In the genomic region with DNA sequence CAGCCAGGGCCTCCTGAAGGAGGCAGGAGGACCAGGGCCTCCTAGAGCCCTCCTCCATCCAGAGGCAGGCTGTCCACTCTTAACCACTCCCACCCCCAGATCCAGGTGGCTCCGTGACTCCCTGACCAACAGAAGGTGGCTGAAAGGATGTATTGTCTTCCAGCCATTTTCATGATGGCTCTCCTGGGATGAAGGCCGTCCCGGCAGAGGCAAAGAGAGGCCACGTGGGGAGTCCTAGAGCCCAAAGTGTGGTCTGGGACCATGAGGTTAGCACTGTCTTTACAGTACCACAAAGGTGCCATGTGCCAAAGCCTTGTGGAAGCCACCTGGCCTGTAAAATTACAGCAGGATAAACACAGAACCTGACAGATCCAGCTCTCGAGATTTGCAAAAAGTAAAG, we compare ENCODE assay signal across 2 cellular contexts.
TF ChIP-seq lines count a peak whose summit lies in the region.

No MANE protein-coding gene starts in this region.

TF ChIP-seq in GM23338, 12 proteins besides CTCF, POLR2A, EP300 and RAD21 (continues in another document):
- TF ChIP-seq JUNB (IDR thresholded peaks at IDR 0.05; ENCODE audit: unreplicated experiment) (no peak), EZH2 (IDR thresholded peaks at IDR 0.05; ENCODE audit: low read depth, unreplicated experiment) (no peak), POLR2AphosphoS5 (IDR thresholded peaks at IDR 0.05; ENCODE audit: low read depth) (no peak), NANOG (IDR thresholded peaks at IDR 0.05; ENCODE audit: borderline replicate concordance) (no peak), ZNF331 (CRISPR knock-in tag; IDR thresholded peaks at IDR 0.05; ENCODE audit: low read depth) (no peak), STAT1 (IDR thresholded peaks at IDR 0.05; ENCODE audit: unreplicated experiment) (no peak), ZNF114 (CRISPR knock-in tag; IDR thresholded peaks at IDR 0.05) (no peak), CREB1 (CRISPR knock-in tag; IDR thresholded peaks at IDR 0.05; ENCODE audit: low read depth) (no peak), EZH2phosphoT487 (IDR thresholded peaks at IDR 0.05; ENCODE audit: unreplicated experiment) (no peak)
- TF ChIP-seq, protein P1, sequence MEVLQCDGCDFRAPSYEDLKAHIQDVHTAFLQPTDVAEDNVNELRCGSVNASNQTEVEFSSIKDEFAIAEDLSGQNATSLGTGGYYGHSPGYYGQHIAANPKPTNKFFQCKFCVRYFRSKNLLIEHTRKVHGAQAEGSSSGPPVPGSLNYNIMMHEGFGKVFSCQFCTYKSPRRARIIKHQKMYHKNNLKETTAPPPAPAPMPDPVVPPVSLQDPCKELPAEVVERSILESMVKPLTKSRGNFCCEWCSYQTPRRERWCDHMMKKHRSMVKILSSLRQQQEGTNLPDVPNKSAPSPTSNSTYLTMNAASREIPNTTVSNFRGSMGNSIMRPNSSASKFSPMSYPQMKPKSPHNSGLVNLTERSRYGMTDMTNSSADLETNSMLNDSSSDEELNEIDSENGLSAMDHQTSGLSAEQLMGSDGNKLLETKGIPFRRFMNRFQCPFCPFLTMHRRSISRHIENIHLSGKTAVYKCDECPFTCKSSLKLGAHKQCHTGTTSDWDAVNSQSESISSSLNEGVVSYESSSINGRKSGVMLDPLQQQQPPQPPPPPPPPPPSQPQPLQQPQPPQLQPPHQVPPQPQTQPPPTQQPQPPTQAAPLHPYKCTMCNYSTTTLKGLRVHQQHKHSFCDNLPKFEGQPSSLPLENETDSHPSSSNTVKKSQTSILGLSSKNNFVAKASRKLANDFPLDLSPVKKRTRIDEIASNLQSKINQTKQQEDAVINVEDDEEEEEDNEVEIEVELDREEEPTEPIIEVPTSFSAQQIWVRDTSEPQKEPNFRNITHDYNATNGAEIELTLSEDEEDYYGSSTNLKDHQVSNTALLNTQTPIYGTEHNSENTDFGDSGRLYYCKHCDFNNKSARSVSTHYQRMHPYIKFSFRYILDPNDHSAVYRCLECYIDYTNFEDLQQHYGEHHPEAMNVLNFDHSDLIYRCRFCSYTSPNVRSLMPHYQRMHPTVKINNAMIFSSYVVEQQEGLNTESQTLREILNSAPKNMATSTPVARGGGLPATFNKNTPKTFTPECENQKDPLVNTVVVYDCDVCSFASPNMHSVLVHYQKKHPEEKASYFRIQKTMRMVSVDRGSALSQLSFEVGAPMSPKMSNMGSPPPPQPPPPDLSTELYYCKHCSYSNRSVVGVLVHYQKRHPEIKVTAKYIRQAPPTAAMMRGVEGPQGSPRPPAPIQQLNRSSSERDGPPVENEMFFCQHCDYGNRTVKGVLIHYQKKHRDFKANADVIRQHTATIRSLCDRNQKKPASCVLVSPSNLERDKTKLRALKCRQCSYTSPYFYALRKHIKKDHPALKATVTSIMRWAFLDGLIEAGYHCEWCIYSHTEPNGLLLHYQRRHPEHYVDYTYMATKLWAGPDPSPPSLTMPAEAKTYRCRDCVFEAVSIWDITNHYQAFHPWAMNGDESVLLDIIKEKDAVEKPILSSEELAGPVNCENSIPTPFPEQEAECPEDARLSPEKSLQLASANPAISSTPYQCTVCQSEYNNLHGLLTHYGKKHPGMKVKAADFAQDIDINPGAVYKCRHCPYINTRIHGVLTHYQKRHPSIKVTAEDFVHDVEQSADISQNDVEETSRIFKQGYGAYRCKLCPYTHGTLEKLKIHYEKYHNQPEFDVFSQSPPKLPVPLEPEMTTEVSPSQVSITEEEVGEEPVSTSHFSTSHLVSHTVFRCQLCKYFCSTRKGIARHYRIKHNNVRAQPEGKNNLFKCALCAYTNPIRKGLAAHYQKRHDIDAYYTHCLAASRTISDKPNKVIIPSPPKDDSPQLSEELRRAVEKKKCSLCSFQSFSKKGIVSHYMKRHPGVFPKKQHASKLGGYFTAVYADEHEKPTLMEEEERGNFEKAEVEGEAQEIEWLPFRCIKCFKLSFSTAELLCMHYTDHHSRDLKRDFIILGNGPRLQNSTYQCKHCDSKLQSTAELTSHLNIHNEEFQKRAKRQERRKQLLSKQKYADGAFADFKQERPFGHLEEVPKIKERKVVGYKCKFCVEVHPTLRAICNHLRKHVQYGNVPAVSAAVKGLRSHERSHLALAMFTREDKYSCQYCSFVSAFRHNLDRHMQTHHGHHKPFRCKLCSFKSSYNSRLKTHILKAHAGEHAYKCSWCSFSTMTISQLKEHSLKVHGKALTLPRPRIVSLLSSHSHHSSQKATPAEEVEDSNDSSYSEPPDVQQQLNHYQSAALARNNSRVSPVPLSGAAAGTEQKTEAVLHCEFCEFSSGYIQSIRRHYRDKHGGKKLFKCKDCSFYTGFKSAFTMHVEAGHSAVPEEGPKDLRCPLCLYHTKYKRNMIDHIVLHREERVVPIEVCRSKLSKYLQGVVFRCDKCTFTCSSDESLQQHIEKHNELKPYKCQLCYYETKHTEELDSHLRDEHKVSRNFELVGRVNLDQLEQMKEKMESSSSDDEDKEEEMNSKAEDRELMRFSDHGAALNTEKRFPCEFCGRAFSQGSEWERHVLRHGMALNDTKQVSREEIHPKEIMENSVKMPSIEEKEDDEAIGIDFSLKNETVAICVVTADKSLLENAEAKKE (CRISPR knock-in tag; IDR thresholded peaks at IDR 0.05) = no peak
- TF ChIP-seq, protein P2, sequence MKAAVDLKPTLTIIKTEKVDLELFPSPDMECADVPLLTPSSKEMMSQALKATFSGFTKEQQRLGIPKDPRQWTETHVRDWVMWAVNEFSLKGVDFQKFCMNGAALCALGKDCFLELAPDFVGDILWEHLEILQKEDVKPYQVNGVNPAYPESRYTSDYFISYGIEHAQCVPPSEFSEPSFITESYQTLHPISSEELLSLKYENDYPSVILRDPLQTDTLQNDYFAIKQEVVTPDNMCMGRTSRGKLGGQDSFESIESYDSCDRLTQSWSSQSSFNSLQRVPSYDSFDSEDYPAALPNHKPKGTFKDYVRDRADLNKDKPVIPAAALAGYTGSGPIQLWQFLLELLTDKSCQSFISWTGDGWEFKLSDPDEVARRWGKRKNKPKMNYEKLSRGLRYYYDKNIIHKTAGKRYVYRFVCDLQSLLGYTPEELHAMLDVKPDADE (IDR thresholded peaks at IDR 0.05) = no peak

TF ChIP-seq in K562, 482 proteins besides CTCF, POLR2A, EP300 and RAD21:
- TF ChIP-seq, protein P3, sequence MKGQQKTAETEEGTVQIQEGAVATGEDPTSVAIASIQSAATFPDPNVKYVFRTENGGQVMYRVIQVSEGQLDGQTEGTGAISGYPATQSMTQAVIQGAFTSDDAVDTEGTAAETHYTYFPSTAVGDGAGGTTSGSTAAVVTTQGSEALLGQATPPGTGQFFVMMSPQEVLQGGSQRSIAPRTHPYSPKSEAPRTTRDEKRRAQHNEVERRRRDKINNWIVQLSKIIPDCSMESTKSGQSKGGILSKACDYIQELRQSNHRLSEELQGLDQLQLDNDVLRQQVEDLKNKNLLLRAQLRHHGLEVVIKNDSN (CRISPR knock-in tag; IDR thresholded peaks at IDR 0.05) = peak; percentile 16; the same call in 1 of the 2 replicates
- no peak for TF ChIP-seq DMBX1 (CRISPR knock-in tag; IDR thresholded peaks at IDR 0.05; ENCODE audit: borderline replicate concordance)
